ENCODE assay signal across 22 cellular contexts in the genomic region with DNA sequence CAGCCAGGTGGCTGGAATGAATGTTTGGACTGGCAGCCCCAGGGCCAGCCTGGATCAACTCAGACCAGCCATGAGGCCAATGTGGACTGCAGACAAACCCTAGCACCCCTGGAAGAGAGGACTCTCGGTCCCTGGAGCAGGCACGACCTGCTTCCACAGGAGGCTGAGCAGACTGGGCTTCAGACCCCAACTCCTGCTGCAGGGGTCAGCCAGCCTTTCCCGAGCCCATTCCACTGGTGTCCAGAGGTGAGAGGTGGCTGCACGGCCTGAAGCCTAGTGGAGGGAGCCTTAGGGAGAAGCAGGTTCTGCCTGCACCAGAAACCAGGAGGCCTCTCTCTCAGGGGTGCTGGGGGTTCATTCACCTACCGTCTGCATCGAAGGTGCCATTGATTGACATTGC.
DNase-seq lines count a peak whose midpoint lies in the region; ATAC-seq, FAIRE-seq and TF ChIP-seq lines count a peak whose summit lies in the region.
"Had no signal": no experiment of that assay in that cellular context is flagged by ENCODE, and none has a peak within 500 bp of the region (broad histone marks: within the 10 kb centered on the region; RNA-seq: fewer than 3 reads in every experiment).

No MANE protein-coding gene starts in this region.

- peaks cover 35 to 54% of the 10 kb centered on the region in 2 experiments for H3K36me3 ChIP-seq in HepG2 (replicated peaks in 1 of 2; ENCODE audit: control insufficient read depth in 1 of 2, insufficient read depth in 2 of 2, low read length in 2 of 2)
- H3K36me3 ChIP-seq in neuronal stem cell (replicated peaks in 1 of 2; ENCODE audit: control insufficient read depth in 2 of 2, insufficient read depth in 2 of 2, low read length in 2 of 2): no peaks in the 10 kb centered on the region
- H3K36me3 ChIP-seq: BE2C, HAP-1 had no signal

- H3K23ac ChIP-seq in neuronal stem cell (ENCODE audit: low read depth, low read length, poor library complexity): no peak overlapping the region

- no peaks in the 10 kb centered on the region for H3K4me1 ChIP-seq in HepG2 (ENCODE audit: insufficient read depth, low read length)
- no peaks in the 10 kb centered on the region for H3K4me1 ChIP-seq in neuronal stem cell (ENCODE audit: control insufficient read depth in 2 of 2, insufficient read depth in 1 of 2, low read depth in 1 of 2, low read length in 2 of 2)
- H3K4me1 ChIP-seq: BE2C, HAP-1 had no signal

- no TSS peak for BruUV-seq in HepG2 (replicated peaks; lab: Mats Ljungman, UMichigan)

- CTCF ChIA-PET in HepG2 (lab: Yijun Ruan, JAX; ENCODE audit: low intra/inter-chr PET ratio, low total read pairs): no interaction called here

- no peak for FAIRE-seq in HepG2 (lab: Jason Lieb, UNC)
- FAIRE-seq: A204.1, GM12878 had no signal

- intact Hi-C loops in cardiac septum (cut with DNase I) (no loop called here), left cardiac atrium (cut with DNase I) (no loop called here), HepG2 (cut with micrococcal nuclease; ENCODE audit: unreplicated experiment) (no loop called here)

- H3K27ac ChIP-seq in HepG2 (ENCODE audit: extremely low read length, insufficient read depth, low read length) (no peak overlapping the region), neuronal stem cell (replicated peaks; ENCODE audit: low read length) (no peak overlapping the region)
- H3K27ac ChIP-seq: HL-60 had no signal

- H3K79me1 ChIP-seq in neuronal stem cell (ENCODE audit: low read depth, low read length): no peaks in the 10 kb centered on the region

- no peak for TF ChIP-seq RAD21 in HepG2 (CRISPR knock-in tag; IDR thresholded peaks at IDR 0.05)

- H2AFZ ChIP-seq in HepG2 (ENCODE audit: low read length) (no peak overlapping the region), neuronal stem cell (ENCODE audit: low read length) (no peak overlapping the region)

- H3K79me2 ChIP-seq in HepG2 (ENCODE audit: insufficient read depth, low read length): no peaks in the 10 kb centered on the region

- no peak overlapping the region for H3K14ac ChIP-seq in neuronal stem cell (ENCODE audit: low read length)

- DNase-seq in cardiac septum (ENCODE audit: low spot score): peak; percentile 44
- DNase-seq in left cardiac atrium: no peak
- no peak for DNase-seq in HepG2 (ENCODE audit: low spot score)
- no peak for DNase-seq in neuronal stem cell (ENCODE audit: low spot score)
- DNase-seq in SKM-1 treated with dmso at 0.1 percent for 144 hours (lab: John Stamatoyannopoulos, UW; ENCODE audit: unreplicated experiment): no peak
- no peak for DNase-seq in SW 1271 (lab: John Stamatoyannopoulos, UW)
- DNase-seq: ACHN; BE2C; CD4-positive, CD25-positive, alpha-beta regulatory T cell; CD8-positive, alpha-beta memory T cell; COR-L47; DMS 273 treated with DMSO at 0.1 percent for 48 hours; DMS53; DND-41; EL; GOT3; IMR-90 had no signal

- H3K9ac ChIP-seq in HepG2 (ENCODE audit: insufficient read depth, low read depth, low read length) (no peak overlapping the region), neuronal stem cell (ENCODE audit: low read depth, low read length, poor library complexity) (peak overlapping the region; percentile 26)

- no peak for ATAC-seq in left cardiac atrium
- no peak for ATAC-seq in HepG2
- no peak for ATAC-seq in HG02642 (IDR thresholded peaks at IDR 0.05; ENCODE audit: poor library complexity, unreplicated experiment)

- no peak overlapping the region for H3K18ac ChIP-seq in neuronal stem cell (ENCODE audit: low read length)

- no peak for TF ChIP-seq POLR2A in HepG2 (IDR thresholded peaks at IDR 0.05; ENCODE audit: insufficient read depth in 1 of 2, low read depth in 2 of 2, low read length in 2 of 2)

- no peak overlapping the region for H2BK12ac ChIP-seq in neuronal stem cell (ENCODE audit: low read length)

- H2BK15ac ChIP-seq in neuronal stem cell (ENCODE audit: low read length): no peak overlapping the region

- H4K8ac ChIP-seq in neuronal stem cell (ENCODE audit: low read depth, low read length): no peak overlapping the region

- H3K4me2 ChIP-seq in HepG2 (ENCODE audit: low read depth, low read length) (no peak overlapping the region), neuronal stem cell (ENCODE audit: insufficient read depth, low read length, poor library complexity, severe bottlenecking) (no peak overlapping the region)

- no peak overlapping the region for H2BK120ac ChIP-seq in neuronal stem cell (ENCODE audit: low read depth, low read length)

- TF ChIP-seq EP300 in HepG2 (IDR thresholded peaks at IDR 0.05; ENCODE audit: low read depth in 2 of 2, low read length in 2 of 2): no peak
- no peak for TF ChIP-seq EP300 in HepG2 (CRISPR knock-in tag; IDR thresholded peaks at IDR 0.05; ENCODE audit: borderline replicate concordance)

- no peak overlapping the region for H2BK5ac ChIP-seq in neuronal stem cell (ENCODE audit: low read length)

- no peaks in the 10 kb centered on the region for H4K20me1 ChIP-seq in HepG2 (ENCODE audit: insufficient read depth, low read length)

- H3K4ac ChIP-seq in neuronal stem cell (ENCODE audit: low read length): no peak overlapping the region

- H4K91ac ChIP-seq in neuronal stem cell (ENCODE audit: low read depth, low read length, poor library complexity): no peak overlapping the region

- no peak overlapping the region for H3K4me3 ChIP-seq in HepG2 (replicated peaks in 1 of 3; ENCODE audit: insufficient read depth in 1 of 3, low read depth in 2 of 3, low read length in 3 of 3)
- no peak overlapping the region for H3K4me3 ChIP-seq in neuronal stem cell (ENCODE audit: low read length in 2 of 2)
- H3K4me3 ChIP-seq: GM12878, HAP-1 had no signal

- in situ Hi-C loops in HepG2 (cut with HindIII; ENCODE audit: extremely low pct_ligation_motif_present, low pct_unique_long_range_greater_than_20kb): no loop called here

- H3K27me3 ChIP-seq in HepG2 (ENCODE audit: control insufficient read depth in 1 of 2, insufficient read depth in 2 of 2, low read length in 2 of 2) (no peaks in the 10 kb centered on the region), neuronal stem cell (ENCODE audit: control insufficient read depth in 3 of 3, insufficient read depth in 3 of 3, low read depth in 1 of 3, low read length in 3 of 3) (no peaks in the 10 kb centered on the region)
- H3K27me3 ChIP-seq: BE2C had no signal

- WGBS in HepG2 (ENCODE audit: low lambda C conversion rate): 97% methylated on average over 5 of the region's 6 CpGs
- no CpG with 5 or more reads among the region's 6 CpGs for WGBS in neuronal stem cell (ENCODE audit: extremely low coverage in 2 of 2, insufficient read length in 2 of 2, insufficient replicate concordance in 1 of 2), 2 donors

- H3K9me3 ChIP-seq in HepG2 (ENCODE audit: low read length): no peaks in the 10 kb centered on the region
- no peaks in the 10 kb centered on the region for H3K9me3 ChIP-seq in neuronal stem cell (replicated peaks in 1 of 2; ENCODE audit: control insufficient read depth in 2 of 2, insufficient read depth in 1 of 2, low read depth in 1 of 2, low read length in 2 of 2)
- H3K9me3 ChIP-seq: BE2C, HAP-1 had no signal

- TF ChIP-seq CTCF in HepG2 (CRISPR knock-in tag; IDR thresholded peaks at IDR 0.05): no peak

- POLR2A ChIA-PET in HepG2 (lab: Yijun Ruan, JAX): no interaction called here

- no peak overlapping the region for H2AK5ac ChIP-seq in neuronal stem cell (ENCODE audit: low read depth, low read length)

TF ChIP-seq in HepG2, 621 proteins besides CTCF, POLR2A, EP300 and RAD21:
- no peak for TF ChIP-seq PRMT3 (CRISPR knock-in tag; IDR thresholded peaks at IDR 0.05; ENCODE audit: borderline replicate concordance, low read depth)
- TF ChIP-seq, protein P1, sequence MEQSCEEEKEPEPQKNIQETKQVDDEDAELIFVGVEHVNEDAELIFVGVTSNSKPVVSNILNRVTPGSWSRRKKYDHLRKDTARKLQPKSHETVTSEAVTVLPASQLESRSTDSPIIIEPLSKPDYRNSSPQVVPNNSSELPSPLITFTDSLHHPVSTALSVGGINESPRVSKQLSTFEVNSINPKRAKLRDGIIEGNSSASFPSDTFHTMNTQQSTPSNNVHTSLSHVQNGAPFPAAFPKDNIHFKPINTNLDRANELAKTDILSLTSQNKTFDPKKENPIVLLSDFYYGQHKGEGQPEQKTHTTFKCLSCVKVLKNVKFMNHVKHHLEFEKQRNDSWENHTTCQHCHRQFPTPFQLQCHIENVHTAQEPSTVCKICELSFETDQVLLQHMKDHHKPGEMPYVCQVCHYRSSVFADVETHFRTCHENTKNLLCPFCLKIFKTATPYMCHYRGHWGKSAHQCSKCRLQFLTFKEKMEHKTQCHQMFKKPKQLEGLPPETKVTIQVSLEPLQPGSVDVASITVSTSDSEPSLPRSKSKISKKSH (CRISPR knock-in tag; IDR thresholded peaks at IDR 0.05; ENCODE audit: borderline replicate concordance): peak; percentile 67; the same call in 1 of the 2 replicates
TF ChIP-seq in HepG2: peak in this region for 1.
